ENCODE assay signal across 8 cellular contexts in the genomic region with DNA sequence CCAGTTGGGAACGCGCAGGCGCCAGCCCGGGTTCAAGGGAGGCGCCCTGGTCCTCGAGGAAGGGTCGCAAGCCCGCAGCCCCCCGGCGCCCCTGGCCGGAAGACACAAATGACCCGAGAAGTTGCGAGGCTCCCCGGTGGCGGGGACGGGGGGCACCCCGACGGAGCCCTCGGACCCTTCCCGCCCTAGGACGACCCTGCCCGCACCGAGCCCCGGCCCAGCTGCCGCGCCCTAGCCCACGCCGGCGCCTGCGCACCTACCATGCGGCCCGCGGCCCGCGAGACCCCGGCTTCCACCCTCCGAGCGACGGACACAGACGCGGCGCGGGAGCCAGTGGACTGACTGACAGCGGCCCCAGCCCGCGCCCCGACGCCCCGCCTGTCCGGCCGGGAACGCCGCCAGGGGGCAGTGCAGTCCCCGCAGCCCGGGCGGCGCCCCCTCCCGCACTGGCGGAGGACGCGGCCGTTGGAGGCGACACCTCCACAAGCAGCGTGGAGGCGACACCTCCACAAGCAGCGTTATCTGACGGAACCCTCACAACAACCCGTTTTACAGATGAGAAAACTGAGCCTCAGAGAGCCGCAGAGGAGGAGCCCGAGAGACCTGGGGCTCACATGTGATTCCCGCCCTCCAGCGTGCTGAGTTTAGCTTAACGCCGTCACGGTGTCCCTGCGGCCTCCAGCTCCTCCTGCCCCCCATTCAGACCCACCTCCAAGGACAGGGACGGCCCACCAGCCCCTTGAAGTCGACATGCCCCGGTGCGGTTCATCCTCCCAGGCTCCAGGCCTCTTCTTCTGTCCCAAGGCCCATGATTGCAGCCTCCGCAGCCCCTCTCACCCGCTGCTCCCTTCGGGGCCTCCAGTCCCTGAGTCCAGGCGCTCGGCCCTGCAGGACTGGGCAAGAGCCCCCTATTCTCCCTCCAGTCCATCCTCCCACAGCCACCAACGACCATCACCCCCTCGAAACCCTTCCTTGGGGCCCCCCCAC. TPM values are rescaled to one million over a fixed set of nuclear protein-coding genes. Genes with fewer than 3 reads are reported as not detected.
A peak's percentile ranks its signal among the peaks of the same experiment; 100 is the strongest.
DNase-seq lines count a peak whose midpoint lies in the region; ATAC-seq, FAIRE-seq and TF ChIP-seq lines count a peak whose summit lies in the region.

A gene with protein sequence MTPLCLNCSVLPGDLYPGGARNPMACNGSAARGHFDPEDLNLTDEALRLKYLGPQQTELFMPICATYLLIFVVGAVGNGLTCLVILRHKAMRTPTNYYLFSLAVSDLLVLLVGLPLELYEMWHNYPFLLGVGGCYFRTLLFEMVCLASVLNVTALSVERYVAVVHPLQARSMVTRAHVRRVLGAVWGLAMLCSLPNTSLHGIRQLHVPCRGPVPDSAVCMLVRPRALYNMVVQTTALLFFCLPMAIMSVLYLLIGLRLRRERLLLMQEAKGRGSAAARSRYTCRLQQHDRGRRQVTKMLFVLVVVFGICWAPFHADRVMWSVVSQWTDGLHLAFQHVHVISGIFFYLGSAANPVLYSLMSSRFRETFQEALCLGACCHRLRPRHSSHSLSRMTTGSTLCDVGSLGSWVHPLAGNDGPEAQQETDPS (minus strand): TSS at position 347 of the 987 bp plus-strand sequence. CDS start 84 bp downstream, at position 263.

- no peak for ATAC-seq in HG03571 (IDR thresholded peaks at IDR 0.05; ENCODE audit: unreplicated experiment)

- POLR2A ChIA-PET in HEK293 (lab: Yijun Ruan, JAX) = no interaction called here

- H3K27ac ChIP-seq in HEK293 (ENCODE audit: extremely low read depth, low read depth, low read length) = no peak within 1 kb of the TSS
- no peak within 1 kb of the TSS for H3K27ac ChIP-seq in SJSA1

- DNase-seq in CD1c-positive myeloid dendritic cell (ENCODE audit: extremely low spot score) (peak; percentile 81), SJSA1 (ENCODE audit: low read depth in 1 of 2, low spot score in 2 of 2) (peak in 1 of 2 experiments; percentile 64), RCC 7860 (ENCODE audit: low spot score) (no peak)
- DNase-seq in activated naive CD8-positive, alpha-beta T cell treated with anti-CD3 and anti-CD28 coated beads, Interleukin-2, amount 50 U/mL, for 16 hours (ENCODE audit: low read depth, low spot score) = peak; percentile 23
- peak; percentile 70 for DNase-seq in stimulated activated CD4-positive, alpha-beta T cell treated with anti-CD3 and anti-CD28 coated beads, Interleukin-12 subunit alpha, Interleukin-12 subunit beta, amount 100 ng/mL, for 4 hours

- no peaks in the 10 kb centered on the region for H3K9me3 ChIP-seq in HEK293 (ENCODE audit: control insufficient read depth, insufficient read depth, low read depth, low read length)
- no peaks in the 10 kb centered on the region for H3K9me3 ChIP-seq in SJSA1 (replicated peaks)

- H3K27me3 ChIP-seq in SJSA1 (replicated peaks) = no peaks in the 10 kb centered on the region

- TF ChIP-seq CTCF in HEK293 (tag by site-specific recombination; IDR thresholded peaks at IDR 0.05) = no peak

- H3K4me3 ChIP-seq in HEK293 (ENCODE audit: low read depth, low read length) (peak within 1 kb of the TSS; percentile 8; the same call in 1 of the 2 replicates), SJSA1 (peak within 1 kb of the TSS; percentile 38), iPS-11a (ENCODE audit: low read depth, low read length) (peak within 1 kb of the TSS; percentile 24)

- CTCF ChIA-PET in HEK293 (lab: Yijun Ruan, JAX) = interaction anchor here (0.6 to 2.1 kb wide), 9 partner anchors 9 to 345 kb away, joined by 3 to 6 read pairs (median 4); no protein-coding TSS in a partner anchor

- no peaks in the 10 kb centered on the region for H3K4me1 ChIP-seq in HEK293 (ENCODE audit: control insufficient read depth, insufficient read depth, low read length)
- peaks cover 8% of the 10 kb centered on the region for H3K4me1 ChIP-seq in SJSA1 (replicated peaks)

- no peaks in the 10 kb centered on the region for H3K36me3 ChIP-seq in HEK293 (ENCODE audit: control insufficient read depth in 2 of 2, insufficient read depth in 1 of 2, low read length in 2 of 2)
- H3K36me3 ChIP-seq in SJSA1 = no peaks in the 10 kb centered on the region

- no peak for FAIRE-seq in RCC 7860 (lab: Jason Lieb, UNC)

TF ChIP-seq in HEK293, 187 proteins besides CTCF, POLR2A, EP300 and RAD21 (continues in another document):
- no peak for TF ChIP-seq ZEB2 (tag by site-specific recombination; IDR thresholded peaks at IDR 0.05)
- TF ChIP-seq RBAK (tag by site-specific recombination; IDR thresholded peaks at IDR 0.05) = no peak
- TF ChIP-seq, protein P1, sequence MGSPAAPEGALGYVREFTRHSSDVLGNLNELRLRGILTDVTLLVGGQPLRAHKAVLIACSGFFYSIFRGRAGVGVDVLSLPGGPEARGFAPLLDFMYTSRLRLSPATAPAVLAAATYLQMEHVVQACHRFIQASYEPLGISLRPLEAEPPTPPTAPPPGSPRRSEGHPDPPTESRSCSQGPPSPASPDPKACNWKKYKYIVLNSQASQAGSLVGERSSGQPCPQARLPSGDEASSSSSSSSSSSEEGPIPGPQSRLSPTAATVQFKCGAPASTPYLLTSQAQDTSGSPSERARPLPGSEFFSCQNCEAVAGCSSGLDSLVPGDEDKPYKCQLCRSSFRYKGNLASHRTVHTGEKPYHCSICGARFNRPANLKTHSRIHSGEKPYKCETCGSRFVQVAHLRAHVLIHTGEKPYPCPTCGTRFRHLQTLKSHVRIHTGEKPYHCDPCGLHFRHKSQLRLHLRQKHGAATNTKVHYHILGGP (tag by site-specific recombination; IDR thresholded peaks at IDR 0.05) = no peak
- TF ChIP-seq ZFP41 (tag by site-specific recombination; IDR thresholded peaks at IDR 0.05; ENCODE audit: borderline replicate concordance) = no peak
- no peak for TF ChIP-seq ZBTB1 (tag by site-specific recombination; IDR thresholded peaks at IDR 0.05)
- TF ChIP-seq, protein P2, sequence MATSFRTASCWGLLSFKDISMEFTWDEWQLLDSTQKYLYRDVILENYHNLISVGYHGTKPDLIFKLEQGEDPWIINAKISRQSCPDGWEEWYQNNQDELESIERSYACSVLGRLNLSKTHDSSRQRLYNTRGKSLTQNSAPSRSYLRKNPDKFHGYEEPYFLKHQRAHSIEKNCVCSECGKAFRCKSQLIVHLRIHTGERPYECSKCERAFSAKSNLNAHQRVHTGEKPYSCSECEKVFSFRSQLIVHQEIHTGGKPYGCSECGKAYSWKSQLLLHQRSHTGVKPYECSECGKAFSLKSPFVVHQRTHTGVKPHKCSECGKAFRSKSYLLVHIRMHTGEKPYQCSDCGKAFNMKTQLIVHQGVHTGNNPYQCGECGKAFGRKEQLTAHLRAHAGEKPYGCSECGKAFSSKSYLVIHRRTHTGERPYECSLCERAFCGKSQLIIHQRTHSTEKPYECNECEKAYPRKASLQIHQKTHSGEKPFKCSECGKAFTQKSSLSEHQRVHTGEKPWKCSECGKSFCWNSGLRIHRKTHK (tag by site-specific recombination; IDR thresholded peaks at IDR 0.05) = no peak
- no peak for TF ChIP-seq ZNF248 (tag by site-specific recombination; IDR thresholded peaks at IDR 0.05)
- no peak for TF ChIP-seq SCRT1 (tag by site-specific recombination; IDR thresholded peaks at IDR 0.05; ENCODE audit: borderline replicate concordance)
- TF ChIP-seq, protein P3, sequence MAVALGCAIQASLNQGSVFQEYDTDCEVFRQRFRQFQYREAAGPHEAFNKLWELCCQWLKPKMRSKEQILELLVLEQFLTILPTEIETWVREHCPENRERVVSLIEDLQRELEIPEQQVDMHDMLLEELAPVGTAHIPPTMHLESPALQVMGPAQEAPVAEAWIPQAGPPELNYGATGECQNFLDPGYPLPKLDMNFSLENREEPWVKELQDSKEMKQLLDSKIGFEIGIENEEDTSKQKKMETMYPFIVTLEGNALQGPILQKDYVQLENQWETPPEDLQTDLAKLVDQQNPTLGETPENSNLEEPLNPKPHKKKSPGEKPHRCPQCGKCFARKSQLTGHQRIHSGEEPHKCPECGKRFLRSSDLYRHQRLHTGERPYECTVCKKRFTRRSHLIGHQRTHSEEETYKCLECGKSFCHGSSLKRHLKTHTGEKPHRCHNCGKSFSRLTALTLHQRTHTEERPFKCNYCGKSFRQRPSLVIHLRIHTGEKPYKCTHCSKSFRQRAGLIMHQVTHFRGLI (tag by site-specific recombination; IDR thresholded peaks at IDR 0.05) = no peak
- TF ChIP-seq, protein P4, sequence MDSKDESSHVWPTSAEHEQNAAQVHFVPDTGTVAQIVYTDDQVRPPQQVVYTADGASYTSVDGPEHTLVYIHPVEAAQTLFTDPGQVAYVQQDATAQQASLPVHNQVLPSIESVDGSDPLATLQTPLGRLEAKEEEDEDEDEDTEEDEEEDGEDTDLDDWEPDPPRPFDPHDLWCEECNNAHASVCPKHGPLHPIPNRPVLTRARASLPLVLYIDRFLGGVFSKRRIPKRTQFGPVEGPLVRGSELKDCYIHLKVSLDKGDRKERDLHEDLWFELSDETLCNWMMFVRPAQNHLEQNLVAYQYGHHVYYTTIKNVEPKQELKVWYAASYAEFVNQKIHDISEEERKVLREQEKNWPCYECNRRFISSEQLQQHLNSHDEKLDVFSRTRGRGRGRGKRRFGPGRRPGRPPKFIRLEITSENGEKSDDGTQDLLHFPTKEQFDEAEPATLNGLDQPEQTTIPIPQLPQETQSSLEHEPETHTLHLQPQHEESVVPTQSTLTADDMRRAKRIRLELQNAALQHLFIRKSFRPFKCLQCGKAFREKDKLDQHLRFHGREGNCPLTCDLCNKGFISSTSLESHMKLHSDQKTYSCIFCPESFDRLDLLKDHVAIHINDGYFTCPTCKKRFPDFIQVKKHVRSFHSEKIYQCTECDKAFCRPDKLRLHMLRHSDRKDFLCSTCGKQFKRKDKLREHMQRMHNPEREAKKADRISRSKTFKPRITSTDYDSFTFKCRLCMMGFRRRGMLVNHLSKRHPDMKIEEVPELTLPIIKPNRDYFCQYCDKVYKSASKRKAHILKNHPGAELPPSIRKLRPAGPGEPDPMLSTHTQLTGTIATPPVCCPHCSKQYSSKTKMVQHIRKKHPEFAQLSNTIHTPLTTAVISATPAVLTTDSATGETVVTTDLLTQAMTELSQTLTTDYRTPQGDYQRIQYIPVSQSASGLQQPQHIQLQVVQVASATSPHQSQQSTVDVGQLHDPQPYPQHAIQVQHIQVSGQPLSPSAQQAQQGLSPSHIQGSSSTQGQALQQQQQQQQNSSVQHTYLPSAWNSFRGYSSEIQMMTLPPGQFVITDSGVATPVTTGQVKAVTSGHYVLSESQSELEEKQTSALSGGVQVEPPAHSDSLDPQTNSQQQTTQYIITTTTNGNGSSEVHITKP (tag by site-specific recombination; IDR thresholded peaks at IDR 0.05) = no peak
- no peak for TF ChIP-seq ZNF211 (tag by site-specific recombination; IDR thresholded peaks at IDR 0.05; ENCODE audit: low read depth)
- TF ChIP-seq ZNF169 (tag by site-specific recombination; IDR thresholded peaks at IDR 0.05) = no peak
- no peak for TF ChIP-seq ZNF658 (tag by site-specific recombination; IDR thresholded peaks at IDR 0.05)
- no peak for TF ChIP-seq ZNF544 (tag by site-specific recombination; IDR thresholded peaks at IDR 0.05)

RNA-seq across cellular contexts. Expression of the gene that starts here (rescaled TPM):
- total RNA-seq in SJSA1 (2014; rRNA removed; shearing (Covaris generic)) = 0.21 and 1.0 TPM in 2 replicates
